8 cellular contexts compared by ENCODE assay signal in the genomic region with DNA sequence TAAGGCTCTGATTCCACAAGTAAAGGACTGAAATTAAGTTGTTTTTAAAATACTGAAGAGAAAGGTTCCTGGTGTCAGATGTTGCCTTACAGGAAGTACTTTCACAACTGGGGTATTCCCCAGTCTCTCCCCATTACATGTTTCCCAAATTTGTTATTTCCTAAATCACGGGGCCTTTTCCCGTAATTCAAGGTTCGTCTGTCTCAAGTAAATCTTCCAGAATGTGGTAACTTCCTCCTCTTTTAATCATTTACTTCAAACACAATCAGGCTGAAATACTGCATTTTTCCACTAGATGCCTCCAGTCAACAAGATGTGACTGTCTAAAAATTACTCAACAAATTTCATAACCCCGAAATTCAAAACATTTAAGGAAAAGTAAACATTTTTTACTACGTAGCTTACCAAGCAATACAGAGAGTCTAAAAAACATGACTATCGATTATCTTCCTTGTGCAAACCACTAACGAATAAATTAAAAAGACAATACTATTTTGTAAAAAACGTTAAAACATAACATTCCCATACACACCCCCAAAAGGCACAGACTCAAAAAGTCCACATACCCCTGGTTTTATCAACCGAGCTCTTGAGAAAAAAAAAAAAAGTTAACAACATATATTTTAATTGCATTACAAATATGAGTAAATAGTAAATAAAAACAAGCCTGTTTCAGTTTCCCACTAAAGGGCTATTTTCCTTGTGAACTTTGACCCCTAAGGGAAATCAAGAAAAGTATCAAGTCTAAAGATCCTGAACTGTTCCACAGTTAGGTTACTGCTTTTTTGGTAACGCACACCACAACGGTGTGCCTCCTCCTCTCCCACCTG. TPM values are rescaled to one million over a fixed set of nuclear protein-coding genes. Genes with fewer than 3 reads are reported as not detected.
DNase-seq lines count a peak whose midpoint lies in the region; ATAC-seq, FAIRE-seq and TF ChIP-seq lines count a peak whose summit lies in the region.

No MANE protein-coding gene starts in this region.

- DNase-seq in GM12892 (ENCODE audit: insufficient read length) (no peak), NCI-H446 (lab: John Stamatoyannopoulos, UW) (peak; percentile 39 to 53), adrenal gland (peak in 3 of 7 donors; percentile 33 to 54 (median 51)), right cardiac atrium (no peak), retinal pigment epithelial cell (ENCODE audit: low read depth) (peak; percentile 34), cerebellar nuclear complex (lab: John Stamatoyannopoulos, UW) (no peak)

- TF ChIP-seq CTCF in adrenal gland (IDR thresholded peaks at IDR 0.05) (peak; percentile 49 to 99 (median 94)), retinal pigment epithelial cell (conservative IDR thresholded peaks at IDR 0.05; ENCODE audit: low read depth, low read length) (peak; percentile 71)

- peaks cover 56% of the 10 kb centered on the region for H4K20me1 ChIP-seq in BLaER1

- peaks cover 40% of the 10 kb centered on the region for H3K36me3 ChIP-seq in BLaER1
- peaks cover 0 to 39% of the 10 kb centered on the region in 2 donors for H3K36me3 ChIP-seq in adrenal gland (replicated peaks in 1 of 2)

- 5 to 9% (median 7%) methylated on average over 11 of the region's 11 CpGs for WGBS in adrenal gland, 4 donors
- WGBS in right cardiac atrium = 13% methylated on average over 11 of the region's 11 CpGs

- peak overlapping the region; percentile 89 for H3K4me2 ChIP-seq in BLaER1

- FAIRE-seq in GM12892 (lab: Jason Lieb, UNC) = peak; percentile 87

- ATAC-seq in right cardiac atrium (peak in 1 of 2 donors; percentile 4), GM18861 (IDR thresholded peaks at IDR 0.05; ENCODE audit: unreplicated experiment) (no peak)

- peak overlapping the region; percentile 89 for H3K4me3 ChIP-seq in BLaER1
- peak overlapping the region in 3 of 4 donors; percentile 81 to 94 (median 86) for H3K4me3 ChIP-seq in adrenal gland
- H3K4me3 ChIP-seq in right cardiac atrium (ENCODE audit: low read length) = peak overlapping the region; percentile 78
- H3K4me3 ChIP-seq in retinal pigment epithelial cell (ENCODE audit: low read length) = peak overlapping the region; percentile 60

- H3K4me1 ChIP-seq in BLaER1 (peaks cover 51% of the 10 kb centered on the region), adrenal gland (replicated peaks in 1 of 2) (peaks cover 35 to 54% of the 10 kb centered on the region in 2 donors), right cardiac atrium (ENCODE audit: control insufficient read depth, insufficient read depth, low read length) (peaks cover 5% of the 10 kb centered on the region)

- TF ChIP-seq POLR2A in GM12892 (IDR thresholded peaks at IDR 0.05; ENCODE audit: low read depth, low read length) (no peak), adrenal gland (IDR thresholded peaks at IDR 0.05) (no peak)

- H3K27ac ChIP-seq in BLaER1 = no peak overlapping the region; the same call in 1 of the 2 replicates
- H3K27ac ChIP-seq in adrenal gland = peak overlapping the region; percentile 49 to 98 (median 97)
- peak overlapping the region; percentile 93 for H3K27ac ChIP-seq in right cardiac atrium (ENCODE audit: low read length)

- H3K9ac ChIP-seq in BLaER1 = peak overlapping the region; percentile 94

- H3K27me3 ChIP-seq in BLaER1 (no peaks in the 10 kb centered on the region), adrenal gland (no peaks in the 10 kb centered on the region), right cardiac atrium (ENCODE audit: control insufficient read depth, insufficient read depth) (no peaks in the 10 kb centered on the region)

- H3K9me3 ChIP-seq in BLaER1 (no peaks in the 10 kb centered on the region), adrenal gland (replicated peaks in 1 of 3) (no peaks in the 10 kb centered on the region), right cardiac atrium (ENCODE audit: control insufficient read depth, low read length) (no peaks in the 10 kb centered on the region)

- intact Hi-C loops in adrenal gland (cut with DNase I) = loop anchor here (5.0 to 10.0 kb wide), 2 partner anchors 36 to 73 kb away; a partner anchor contains a TSS
- intact Hi-C loops in right cardiac atrium (cut with DNase I) = loop anchor here in 3 of 4 donors (5.0 to 10.0 kb wide), 4 partner anchors 36 to 253 kb away; a partner anchor contains a TSS

RNA-seq across cellular contexts. Expression of a gene that starts 1.7 kb away (rescaled TPM):
- 38.0 TPM for polyA plus RNA-seq in GM12892 (2012; ENCODE audit: missing spikeins)
- total RNA-seq in adrenal gland = 1,000 to 10,000 TPM in 2 of 8 donors, 100 to 1,000 TPM in 6; 312 to 3,032 (median 460) TPM
- 100 to 1,000 TPM; 129 to 348 (median 208) TPM for polyA plus RNA-seq in adrenal gland
- total RNA-seq in right cardiac atrium = 100 to 1,000 TPM; 542 to 606 (median 589) TPM
- 341 TPM for polyA plus RNA-seq in right cardiac atrium

RNA-seq across cellular contexts. Expression of a gene that starts 36.0 kb away (rescaled TPM):
- polyA plus RNA-seq in GM12892 (2012; ENCODE audit: missing spikeins) = 54.2 TPM
- 100 to 1,000 TPM in 3 of 8 donors, 10 to 100 TPM in 5; 78.9 to 145 (median 85.0) TPM for total RNA-seq in adrenal gland
- polyA plus RNA-seq in adrenal gland = 100 to 1,000 TPM in 2 of 3 donors, 10 to 100 TPM in 1; 56.8 to 162 (median 116) TPM
- total RNA-seq in right cardiac atrium = 10 to 100 TPM; 52.0 to 61.0 (median 56.5) TPM
- 46.1 TPM for polyA plus RNA-seq in right cardiac atrium

Comparison
In these comparisons a context has a peak if more than half of its experiments do, and no peak if none do; other contexts are left out.
1. DNase-seq: peak in NCI-H446 (2 of 2) and retinal pigment epithelial cell (single experiment); none in GM12892 (single experiment), right cardiac atrium (0 of 3) and cerebellar nuclear complex (0 of 2).
2. Peak in every context shown above with its lines, with median percentiles within 50 percentile points of each other: H3K4me3 ChIP-seq.